20 cellular contexts compared by ENCODE assay signal in the genomic region with DNA sequence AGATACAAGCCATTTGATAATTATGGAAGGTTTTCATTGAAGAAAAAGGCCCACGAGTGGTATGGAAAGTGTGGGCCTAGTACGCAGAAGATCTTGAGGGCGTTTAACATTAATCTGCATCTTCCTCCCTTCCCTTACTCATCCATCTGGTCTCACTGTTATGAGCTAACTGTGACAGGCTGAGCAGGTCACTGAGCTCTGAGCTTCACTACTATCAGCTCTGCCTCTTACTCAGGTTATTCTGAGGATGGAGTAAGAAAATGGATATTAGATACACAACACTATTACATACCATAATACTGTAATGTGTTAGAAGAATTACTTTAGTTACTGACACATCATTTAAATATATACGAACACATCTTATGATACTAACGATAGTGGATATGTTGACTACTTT.
DNase-seq lines count a peak whose midpoint lies in the region; ATAC-seq and TF ChIP-seq lines count a peak whose summit lies in the region.
"Had no signal": no experiment of that assay in that cellular context is flagged by ENCODE, and none has a peak within 500 bp of the region (broad histone marks: within the 10 kb centered on the region; RNA-seq: fewer than 3 reads in every experiment).

No MANE protein-coding gene starts in this region.

- H3K79me2 ChIP-seq in GM23248 (ENCODE audit: insufficient read depth) (no peaks in the 10 kb centered on the region), hepatocyte (no peaks in the 10 kb centered on the region)

- in situ Hi-C loops in GM23248 (cut with MboI): no loop called here

- DNase-seq in AG10803 (ENCODE audit: low read depth): peak; percentile 3
- DNase-seq in GM23248: peak; percentile 44
- DNase-seq in inferior parietal cortex (ENCODE audit: extremely low spot score): peak; percentile 11
- peak; percentile 38 for DNase-seq in superior temporal gyrus (ENCODE audit: extremely low spot score)
- no peak for DNase-seq in hepatocyte (ENCODE audit: low spot score)
- DNase-seq: BE2C; CD4-positive, alpha-beta memory T cell; CD4-positive, CD25-positive, alpha-beta regulatory T cell; CD8-positive, alpha-beta memory T cell; COR-L47; DMS 273 treated with DMSO at 0.1 percent for 48 hours; DMS153; DMS79 treated with DMSO at 0.1 percent for 48 hours; GDM1 had no signal

- H3K4me2 ChIP-seq in GM23248 (ENCODE audit: unreplicated experiment) (no peak overlapping the region), hepatocyte (no peak overlapping the region)
- H3K4me2 ChIP-seq: A549, BLaER1 had no signal

- WGBS in GM23248 (ENCODE audit: low coverage in 1 of 2, low lambda C conversion rate in 2 of 2, missing lambda C conversion rate in 2 of 2), 2 experiments: 42 to 47% methylated on average over 5 of the region's 5 CpGs
- WGBS in hepatocyte (ENCODE audit: low lambda C conversion rate, missing lambda C conversion rate): 91% methylated on average over 5 of the region's 5 CpGs

- ATAC-seq in SK-N-SH treated with all-trans-retinoic acid at 6 μM for 48 hours (no peak), GM19395 (IDR thresholded peaks at IDR 0.05; ENCODE audit: unreplicated experiment) (no peak)
- ATAC-seq: A549, GM12878 had no signal

- H3K9me2 ChIP-seq in GM23248 (ENCODE audit: insufficient read depth) (no peaks in the 10 kb centered on the region), hepatocyte (replicated peaks; ENCODE audit: insufficient read depth) (no peaks in the 10 kb centered on the region)

- H2AFZ ChIP-seq in GM23248: no peak overlapping the region
- H2AFZ ChIP-seq in hepatocyte: no peak overlapping the region

- H3K4me1 ChIP-seq in GM23248 (ENCODE audit: insufficient read depth): peaks cover 4% of the 10 kb centered on the region; the same call in 1 of the 2 replicates
- H3K4me1 ChIP-seq in hepatocyte (ENCODE audit: insufficient read depth): peaks cover 18% of the 10 kb centered on the region
- H3K4me1 ChIP-seq: A549, BE2C had no signal

- no peaks in the 10 kb centered on the region for H3K9me3 ChIP-seq in GM23248 (ENCODE audit: low read depth)
- H3K9me3 ChIP-seq in hepatocyte (ENCODE audit: low read depth): no peaks in the 10 kb centered on the region
- H3K9me3 ChIP-seq: A549, BE2C, BLaER1 had no signal

- no peaks in the 10 kb centered on the region for H3K27me3 ChIP-seq in GM23248 (replicated peaks; ENCODE audit: insufficient read depth)
- H3K27me3 ChIP-seq in hepatocyte: no peaks in the 10 kb centered on the region
- H3K27me3 ChIP-seq: BE2C, BLaER1 had no signal

- H3K27ac ChIP-seq in GM23248: no peak overlapping the region
- no peak overlapping the region for H3K27ac ChIP-seq in hepatocyte
- H3K27ac ChIP-seq: 22Rv1, A549, BLaER1 had no signal

- H4K20me1 ChIP-seq in GM23248 (ENCODE audit: insufficient read depth) (no peaks in the 10 kb centered on the region), hepatocyte (ENCODE audit: insufficient read depth, poor library complexity, severe bottlenecking) (no peaks in the 10 kb centered on the region)
- H4K20me1 ChIP-seq: BLaER1 had no signal

- H3K4me3 ChIP-seq in AG10803 (ENCODE audit: low read length) (no peak overlapping the region), GM23248 (no peak overlapping the region), hepatocyte (no peak overlapping the region)
- H3K4me3 ChIP-seq: A549, BLaER1, GM12878 had no signal

- no peak for TF ChIP-seq CTCF in AG10803 (conservative IDR thresholded peaks at IDR 0.05; ENCODE audit: low read length)
- no peak for TF ChIP-seq CTCF in hepatocyte (IDR thresholded peaks at IDR 0.05; ENCODE audit: poor library complexity)

- H3K9ac ChIP-seq in GM23248: no peak overlapping the region
- H3K9ac ChIP-seq: BLaER1 had no signal

- peaks cover 19% of the 10 kb centered on the region; the same call in 1 of the 2 replicates for H3F3A ChIP-seq in GM23248 (ENCODE audit: insufficient read depth)

- H3K36me3 ChIP-seq in GM23248 (ENCODE audit: low read depth) (no peaks in the 10 kb centered on the region), hepatocyte (replicated peaks; ENCODE audit: insufficient read depth, low read depth) (no peaks in the 10 kb centered on the region)
- H3K36me3 ChIP-seq: BE2C had no signal

TF ChIP-seq in SK-N-SH treated with all-trans-retinoic acid at 6 μM for 48 hours, 23 proteins besides CTCF, POLR2A, EP300 and RAD21:
- TF ChIP-seq CSRNP3 (CRISPR knock-in tag; IDR thresholded peaks at IDR 0.05) (no peak), ZNF8 (CRISPR knock-in tag; IDR thresholded peaks at IDR 0.05) (no peak), ZFP30 (CRISPR knock-in tag; IDR thresholded peaks at IDR 0.05) (no peak), RARB (CRISPR knock-in tag; IDR thresholded peaks at IDR 0.05) (no peak), OSR1 (CRISPR knock-in tag; IDR thresholded peaks at IDR 0.05) (no peak), CSDC2 (CRISPR knock-in tag; IDR thresholded peaks at IDR 0.05) (no peak), ISL1 (CRISPR knock-in tag; IDR thresholded peaks at IDR 0.05) (no peak), ARNTL (CRISPR knock-in tag; IDR thresholded peaks at IDR 0.05; ENCODE audit: borderline replicate concordance, low read depth) (no peak), ZNF70 (CRISPR knock-in tag; IDR thresholded peaks at IDR 0.05) (no peak), ZFP3 (CRISPR knock-in tag; IDR thresholded peaks at IDR 0.05) (no peak), TCF4 (CRISPR knock-in tag; IDR thresholded peaks at IDR 0.05; ENCODE audit: borderline replicate concordance) (no peak)
- TF ChIP-seq, protein P1, sequence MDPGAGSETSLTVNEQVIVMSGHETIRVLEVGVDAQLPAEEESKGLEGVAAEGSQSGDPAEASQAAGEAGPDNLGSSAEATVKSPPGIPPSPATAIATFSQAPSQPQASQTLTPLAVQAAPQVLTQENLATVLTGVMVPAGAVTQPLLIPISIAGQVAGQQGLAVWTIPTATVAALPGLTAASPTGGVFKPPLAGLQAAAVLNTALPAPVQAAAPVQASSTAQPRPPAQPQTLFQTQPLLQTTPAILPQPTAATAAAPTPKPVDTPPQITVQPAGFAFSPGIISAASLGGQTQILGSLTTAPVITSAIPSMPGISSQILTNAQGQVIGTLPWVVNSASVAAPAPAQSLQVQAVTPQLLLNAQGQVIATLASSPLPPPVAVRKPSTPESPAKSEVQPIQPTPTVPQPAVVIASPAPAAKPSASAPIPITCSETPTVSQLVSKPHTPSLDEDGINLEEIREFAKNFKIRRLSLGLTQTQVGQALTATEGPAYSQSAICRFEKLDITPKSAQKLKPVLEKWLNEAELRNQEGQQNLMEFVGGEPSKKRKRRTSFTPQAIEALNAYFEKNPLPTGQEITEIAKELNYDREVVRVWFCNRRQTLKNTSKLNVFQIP (CRISPR knock-in tag; IDR thresholded peaks at IDR 0.05; ENCODE audit: borderline replicate concordance, low read depth): no peak
- TF ChIP-seq, protein P2, sequence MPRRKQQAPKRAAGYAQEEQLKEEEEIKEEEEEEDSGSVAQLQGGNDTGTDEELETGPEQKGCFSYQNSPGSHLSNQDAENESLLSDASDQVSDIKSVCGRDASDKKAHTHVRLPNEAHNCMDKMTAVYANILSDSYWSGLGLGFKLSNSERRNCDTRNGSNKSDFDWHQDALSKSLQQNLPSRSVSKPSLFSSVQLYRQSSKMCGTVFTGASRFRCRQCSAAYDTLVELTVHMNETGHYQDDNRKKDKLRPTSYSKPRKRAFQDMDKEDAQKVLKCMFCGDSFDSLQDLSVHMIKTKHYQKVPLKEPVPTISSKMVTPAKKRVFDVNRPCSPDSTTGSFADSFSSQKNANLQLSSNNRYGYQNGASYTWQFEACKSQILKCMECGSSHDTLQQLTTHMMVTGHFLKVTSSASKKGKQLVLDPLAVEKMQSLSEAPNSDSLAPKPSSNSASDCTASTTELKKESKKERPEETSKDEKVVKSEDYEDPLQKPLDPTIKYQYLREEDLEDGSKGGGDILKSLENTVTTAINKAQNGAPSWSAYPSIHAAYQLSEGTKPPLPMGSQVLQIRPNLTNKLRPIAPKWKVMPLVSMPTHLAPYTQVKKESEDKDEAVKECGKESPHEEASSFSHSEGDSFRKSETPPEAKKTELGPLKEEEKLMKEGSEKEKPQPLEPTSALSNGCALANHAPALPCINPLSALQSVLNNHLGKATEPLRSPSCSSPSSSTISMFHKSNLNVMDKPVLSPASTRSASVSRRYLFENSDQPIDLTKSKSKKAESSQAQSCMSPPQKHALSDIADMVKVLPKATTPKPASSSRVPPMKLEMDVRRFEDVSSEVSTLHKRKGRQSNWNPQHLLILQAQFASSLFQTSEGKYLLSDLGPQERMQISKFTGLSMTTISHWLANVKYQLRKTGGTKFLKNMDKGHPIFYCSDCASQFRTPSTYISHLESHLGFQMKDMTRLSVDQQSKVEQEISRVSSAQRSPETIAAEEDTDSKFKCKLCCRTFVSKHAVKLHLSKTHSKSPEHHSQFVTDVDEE (CRISPR knock-in tag; IDR thresholded peaks at IDR 0.05): no peak
- TF ChIP-seq, protein P3, sequence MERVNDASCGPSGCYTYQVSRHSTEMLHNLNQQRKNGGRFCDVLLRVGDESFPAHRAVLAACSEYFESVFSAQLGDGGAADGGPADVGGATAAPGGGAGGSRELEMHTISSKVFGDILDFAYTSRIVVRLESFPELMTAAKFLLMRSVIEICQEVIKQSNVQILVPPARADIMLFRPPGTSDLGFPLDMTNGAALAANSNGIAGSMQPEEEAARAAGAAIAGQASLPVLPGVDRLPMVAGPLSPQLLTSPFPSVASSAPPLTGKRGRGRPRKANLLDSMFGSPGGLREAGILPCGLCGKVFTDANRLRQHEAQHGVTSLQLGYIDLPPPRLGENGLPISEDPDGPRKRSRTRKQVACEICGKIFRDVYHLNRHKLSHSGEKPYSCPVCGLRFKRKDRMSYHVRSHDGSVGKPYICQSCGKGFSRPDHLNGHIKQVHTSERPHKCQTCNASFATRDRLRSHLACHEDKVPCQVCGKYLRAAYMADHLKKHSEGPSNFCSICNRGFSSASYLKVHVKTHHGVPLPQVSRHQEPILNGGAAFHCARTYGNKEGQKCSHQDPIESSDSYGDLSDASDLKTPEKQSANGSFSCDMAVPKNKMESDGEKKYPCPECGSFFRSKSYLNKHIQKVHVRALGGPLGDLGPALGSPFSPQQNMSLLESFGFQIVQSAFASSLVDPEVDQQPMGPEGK (CRISPR knock-in tag; IDR thresholded peaks at IDR 0.05; ENCODE audit: borderline replicate concordance): no peak
TF ChIP-seq in SK-N-SH treated with all-trans-retinoic acid at 6 μM for 48 hours: peak in this region for 0.
